In the genomic region with DNA sequence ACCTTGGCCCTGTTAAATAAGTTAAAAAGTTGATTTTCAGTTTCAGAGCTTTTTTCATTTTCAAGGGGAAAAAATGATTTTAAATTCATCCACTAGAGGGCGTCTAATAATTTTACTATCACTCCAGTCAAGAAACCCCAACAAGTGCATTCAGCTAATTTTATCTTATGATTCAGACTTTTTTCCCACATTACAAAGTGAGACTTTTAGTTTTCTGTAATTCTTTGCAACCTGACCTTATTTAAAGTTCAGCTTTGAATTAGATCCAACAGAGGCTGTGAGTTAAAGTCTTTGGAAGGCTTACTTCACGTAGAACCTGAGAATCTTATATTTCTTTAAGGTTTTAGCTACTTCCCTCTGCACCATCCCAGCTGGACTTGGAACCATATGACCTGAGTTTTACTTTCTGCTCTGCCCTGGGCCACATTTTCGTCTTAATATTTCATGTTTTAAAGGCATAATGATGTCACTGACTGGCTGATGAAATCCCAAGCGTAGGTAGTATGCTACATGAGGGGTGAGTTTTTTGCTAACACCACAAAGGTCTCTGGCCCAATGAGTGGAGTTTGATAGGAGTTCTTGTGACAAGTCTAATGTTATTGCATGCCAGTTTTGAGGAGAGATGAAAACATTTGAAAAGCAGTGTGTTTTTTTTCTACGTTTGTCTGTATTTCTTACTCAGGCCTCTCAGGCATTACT, we compare ENCODE assay signal across 9 cellular contexts. TPM values are rescaled to one million over a fixed set of nuclear protein-coding genes. Genes with fewer than 3 reads are reported as not detected.
DNase-seq lines count a peak whose midpoint lies in the region; ATAC-seq and TF ChIP-seq lines count a peak whose summit lies in the region.
"Had no signal": no experiment of that assay in that cellular context is flagged by ENCODE, and none has a peak within 500 bp of the region (broad histone marks: within the 10 kb centered on the region; RNA-seq: fewer than 3 reads in every experiment).

No MANE protein-coding gene starts in this region.

- no peak overlapping the region for H3K27ac ChIP-seq in mammary epithelial cell (ENCODE audit: insufficient read depth, low read depth, low read length)
- H3K27ac ChIP-seq: BLaER1 had no signal

- intact Hi-C loops in mammary epithelial cell (cut with micrococcal nuclease), result loop anchor here (1.0 to 10.0 kb wide), 3 partner anchors 46 to 428 kb away; partner anchors contain the start of gene UBA6

- peak; percentile 22 for DNase-seq in DMS153 treated with DMSO at 0.1 percent for 48 hours (lab: John Stamatoyannopoulos, UW; ENCODE audit: unreplicated experiment)
- no peak for DNase-seq in DMS153 (lab: John Stamatoyannopoulos, UW)
- peak; percentile 5 for DNase-seq in NCI-H1417 treated with DMSO at 0.1 percent for 48 hours (lab: John Stamatoyannopoulos, UW)
- peak; percentile 43 for DNase-seq in mammary epithelial cell
- peak; percentile 21 for DNase-seq in middle frontal gyrus (ENCODE audit: extremely low spot score, low spot score)
- no peak for DNase-seq in amygdala (lab: John Stamatoyannopoulos, UW)
- no peak for DNase-seq in H7

- BruUV-seq in mammary epithelial cell (replicated peaks; lab: Mats Ljungman, UMichigan), result no TSS peak

- H3K4me3 ChIP-seq in mammary epithelial cell (replicated peaks in 1 of 3; ENCODE audit: insufficient read depth in 1 of 3, low read depth in 2 of 3, low read length in 3 of 3) (no peak overlapping the region), H7 (ENCODE audit: insufficient read depth, low read depth, low read length) (no peak overlapping the region)
- H3K4me3 ChIP-seq: BLaER1 had no signal

- in situ Hi-C loops in mammary epithelial cell (cut with MboI; ENCODE audit: low sequenced_read_pairs in 2 of 2), result no loop called here

- CTCF ChIA-PET in mammary epithelial cell (lab: Charles Lee; ENCODE audit: low non-redundant PET), result interaction anchor here (0.6 to 1.2 kb wide), 5 partner anchors 10 to 164 kb away, joined by 3 to 10 read pairs (median 5); no protein-coding TSS in a partner anchor

- H3K9me3 ChIP-seq in mammary epithelial cell (replicated peaks; ENCODE audit: insufficient read depth, low read length), result no peaks in the 10 kb centered on the region
- H3K9me3 ChIP-seq: BLaER1 had no signal

- H3K79me2 ChIP-seq in mammary epithelial cell (ENCODE audit: insufficient read depth, low read length), result no peaks in the 10 kb centered on the region

- ATAC-seq in GM19395 (IDR thresholded peaks at IDR 0.05; ENCODE audit: unreplicated experiment), result peak; percentile 71

- H3K9ac ChIP-seq in mammary epithelial cell (ENCODE audit: insufficient read depth, low read length), result no peak overlapping the region
- H3K9ac ChIP-seq: BLaER1 had no signal

- H3K27me3 ChIP-seq in mammary epithelial cell (ENCODE audit: insufficient read depth, low read length) (no peaks in the 10 kb centered on the region), H7 (ENCODE audit: control insufficient read depth, insufficient read depth, low read length) (no peaks in the 10 kb centered on the region)
- H3K27me3 ChIP-seq: BLaER1 had no signal

- WGBS in mammary epithelial cell (ENCODE audit: low coverage, missing lambda C conversion rate), result 58% methylated on average over 5 of the region's 5 CpGs

- H3K36me3 ChIP-seq in mammary epithelial cell (ENCODE audit: insufficient read depth, low read length), result no peaks in the 10 kb centered on the region
- H3K36me3 ChIP-seq in H7 (replicated peaks; ENCODE audit: control insufficient read depth, insufficient read depth, low read length), result no peaks in the 10 kb centered on the region

- H3K4me1 ChIP-seq in mammary epithelial cell (ENCODE audit: insufficient read depth, low read length), result peaks cover 24% of the 10 kb centered on the region

- peak; percentile 34 to 48 for TF ChIP-seq CTCF in mammary epithelial cell (conservative IDR thresholded peaks at IDR 0.05 in 1 of 2, IDR thresholded peaks at IDR 0.05 in 1 of 2; ENCODE audit: extremely low read depth in 1 of 2, insufficient read depth in 1 of 2, low read depth in 1 of 2, low read length in 2 of 2)

- dilution Hi-C loops in mammary epithelial cell (cut with HindIII; ENCODE audit: low sequenced_read_pairs), result no loop called here

- H3K4me2 ChIP-seq in mammary epithelial cell (ENCODE audit: insufficient read depth, low read depth, low read length), result no peak overlapping the region
- H3K4me2 ChIP-seq: BLaER1 had no signal

- H4K20me1 ChIP-seq in mammary epithelial cell (ENCODE audit: insufficient read depth, low read length), result no peaks in the 10 kb centered on the region
- H4K20me1 ChIP-seq: BLaER1 had no signal

- no peak overlapping the region for H2AFZ ChIP-seq in mammary epithelial cell (ENCODE audit: low read depth, low read length)

RNA-seq across cellular contexts. Expression of gene GNRHR, which starts 7.2 kb away (rescaled TPM):
- total RNA-seq in mammary epithelial cell, result under 1 TPM in 1 of 2 donors, not detected in 1; 0.26 TPM
- 0.05 TPM for polyA plus RNA-seq in mammary epithelial cell
- not detected for polyA minus RNA-seq in mammary epithelial cell
- not detected in 2 replicates for total RNA-seq in H7 (2014; rRNA removed; shearing (Covaris generic))

RNA-seq across cellular contexts. Expression of gene UBA6, which starts 46.0 kb away (rescaled TPM):
- 100 to 1,000 TPM; 178 to 203 TPM for total RNA-seq in mammary epithelial cell
- polyA plus RNA-seq in mammary epithelial cell, result 143 TPM
- 130 TPM for polyA minus RNA-seq in mammary epithelial cell
- total RNA-seq in H7 (2014; rRNA removed; shearing (Covaris generic)), result 37.6 and 60.4 TPM in 2 replicates

Comparison
In these comparisons a context has a peak if more than half of its experiments do, and no peak if none do; other contexts are left out.
1. DNase-seq: peak in DMS153 treated with DMSO at 0.1 percent for 48 hours (single experiment), NCI-H1417 treated with DMSO at 0.1 percent for 48 hours (single experiment), mammary epithelial cell (single experiment) and middle frontal gyrus (single experiment); none in DMS153 (single experiment), amygdala (0 of 56) and H7 (single experiment).